ENCODE assay signal across 8 cellular contexts in the genomic region with DNA sequence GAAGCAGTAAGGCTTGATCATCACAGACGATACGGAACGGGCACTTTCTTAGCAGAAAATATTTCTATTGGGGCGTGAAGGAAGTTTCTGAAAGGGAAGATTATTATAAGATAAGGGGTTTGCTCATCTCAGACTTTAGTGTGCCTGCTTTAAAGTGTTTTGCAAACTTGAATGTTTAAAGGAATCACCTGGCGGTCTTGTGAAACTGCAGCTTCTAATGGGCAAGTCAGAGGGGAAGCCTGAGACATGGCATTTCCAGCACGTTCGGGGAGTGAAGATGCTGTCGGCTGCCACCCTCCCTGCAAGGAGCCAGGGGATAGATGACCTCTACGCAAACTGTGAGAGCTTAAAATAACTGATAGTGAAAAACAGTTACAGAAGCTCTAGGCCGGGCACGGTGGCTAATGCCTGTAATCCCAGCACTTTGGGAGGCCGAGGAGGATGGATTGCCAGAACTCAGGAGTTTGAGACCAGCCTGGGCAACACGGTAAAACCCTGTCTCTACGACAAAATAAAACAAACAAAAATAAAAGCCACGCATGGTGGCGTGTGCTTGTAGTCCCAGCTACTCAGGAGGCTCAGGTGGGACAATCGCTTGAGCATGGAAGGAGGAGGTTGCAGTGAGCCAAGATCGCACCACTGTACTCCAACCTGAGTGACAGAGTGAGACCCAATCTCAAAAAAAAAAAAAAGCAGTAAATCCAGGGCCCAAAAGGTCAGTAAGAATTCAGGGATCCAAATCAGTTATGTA. TPM values are rescaled to one million over a fixed set of nuclear protein-coding genes. Genes with fewer than 3 reads are reported as not detected.
DNase-seq lines count a peak whose midpoint lies in the region; ATAC-seq, FAIRE-seq and TF ChIP-seq lines count a peak whose summit lies in the region.

No MANE protein-coding gene starts in this region.

- no peaks in the 10 kb centered on the region for H3K9me2 ChIP-seq in OCI-LY1 (ENCODE audit: low read depth, low read length)

- H3K4me3 ChIP-seq in OCI-LY1 (ENCODE audit: low read depth, low read length, poor library complexity, severe bottlenecking) = peak overlapping the region; percentile 78
- peak overlapping the region; percentile 66 for H3K4me3 ChIP-seq in effector memory CD4-positive, alpha-beta T cell (ENCODE audit: insufficient read depth, low read depth, low read length, poor library complexity, severe bottlenecking)

- H3K9me3 ChIP-seq in OCI-LY1 (ENCODE audit: low read length) = no peaks in the 10 kb centered on the region
- no peaks in the 10 kb centered on the region for H3K9me3 ChIP-seq in effector memory CD4-positive, alpha-beta T cell (ENCODE audit: control insufficient read depth, low read length)

- no peak for ATAC-seq in GM19035 (IDR thresholded peaks at IDR 0.05; ENCODE audit: unreplicated experiment)

- no peaks in the 10 kb centered on the region for H3K27me3 ChIP-seq in OCI-LY1 (ENCODE audit: insufficient read depth, low read length)
- H3K27me3 ChIP-seq in effector memory CD4-positive, alpha-beta T cell (replicated peaks; ENCODE audit: control insufficient read depth, insufficient read depth, low read length, poor library complexity, severe bottlenecking) = no peaks in the 10 kb centered on the region

- peak overlapping the region; percentile 99 for H3K4me2 ChIP-seq in OCI-LY1 (ENCODE audit: low read length)

- H3K4me3 Mint-ChIP-seq in neural crest cell = peak overlapping the region; percentile 86

- H3K4me1 ChIP-seq in OCI-LY1 (ENCODE audit: insufficient read depth, low read length, severe bottlenecking) = peaks cover 30% of the 10 kb centered on the region
- H3K4me1 ChIP-seq in effector memory CD4-positive, alpha-beta T cell (ENCODE audit: control insufficient read depth, insufficient read depth, low read length, poor library complexity, severe bottlenecking) = peaks cover 7% of the 10 kb centered on the region

- H3K36me3 Mint-ChIP-seq in neural crest cell (ENCODE audit: low read depth) = no peaks in the 10 kb centered on the region

- H3F3A ChIP-seq in OCI-LY1 (ENCODE audit: insufficient read depth, low read length) = no peaks in the 10 kb centered on the region

- H3K27me3 Mint-ChIP-seq in neural crest cell (ENCODE audit: low read depth) = no peaks in the 10 kb centered on the region

- peaks cover 5% of the 10 kb centered on the region for H3K9me3 Mint-ChIP-seq in neural crest cell

- peak overlapping the region; percentile 30 for H3K27ac Mint-ChIP-seq in neural crest cell (ENCODE audit: unreplicated experiment)

- FAIRE-seq in urothelium cell line (lab: Jason Lieb, UNC) = no peak

- H3K36me3 ChIP-seq in OCI-LY1 (ENCODE audit: insufficient read depth, low read length) = no peaks in the 10 kb centered on the region
- no peaks in the 10 kb centered on the region for H3K36me3 ChIP-seq in effector memory CD4-positive, alpha-beta T cell (ENCODE audit: control insufficient read depth, insufficient read depth, low read length)

- DNase-seq in ELF-1 (ENCODE audit: low read depth, low spot score) (peak; percentile 37), neural crest cell (ENCODE audit: low read depth, low spot score) (no peak), T1000 (lab: John Stamatoyannopoulos, UW) (no peak), OCI-M2 (lab: John Stamatoyannopoulos, UW; ENCODE audit: unreplicated experiment) (no peak), urothelium cell line (ENCODE audit: low spot score) (no peak)
- DNase-seq in effector memory CD4-positive, alpha-beta T cell = no peak

- H3K4me1 Mint-ChIP-seq in neural crest cell = peaks cover 41% of the 10 kb centered on the region

- no peaks in the 10 kb centered on the region for H3K79me2 ChIP-seq in OCI-LY1 (ENCODE audit: insufficient read depth, low read length)

- no peaks in the 10 kb centered on the region for H4K20me1 ChIP-seq in OCI-LY1 (ENCODE audit: insufficient read depth, low read length)

- peak overlapping the region; percentile 91 for H2AFZ ChIP-seq in OCI-LY1 (ENCODE audit: low read length)

- H3K27ac ChIP-seq in OCI-LY1 (ENCODE audit: low read depth, low read length, poor library complexity, severe bottlenecking) = peak overlapping the region; percentile 27
- H3K27ac ChIP-seq in effector memory CD4-positive, alpha-beta T cell (ENCODE audit: insufficient read depth, low read length, poor library complexity, severe bottlenecking) = no peak overlapping the region

- TF ChIP-seq CTCF in OCI-LY1 (IDR thresholded peaks at IDR 0.05; ENCODE audit: low read length) (no peak), neural crest cell (conservative IDR thresholded peaks at IDR 0.05) (no peak)

- peak overlapping the region; percentile 79 for H3K9ac ChIP-seq in OCI-LY1 (ENCODE audit: low read length)

RNA-seq across cellular contexts. Expression of a gene that starts 2.3 kb away (rescaled TPM):
- 8.8 and 9.4 TPM in 2 replicates for total RNA-seq in neural crest cell
